Comparison of ENCODE assay signal across 9 cellular contexts in the genomic region with DNA sequence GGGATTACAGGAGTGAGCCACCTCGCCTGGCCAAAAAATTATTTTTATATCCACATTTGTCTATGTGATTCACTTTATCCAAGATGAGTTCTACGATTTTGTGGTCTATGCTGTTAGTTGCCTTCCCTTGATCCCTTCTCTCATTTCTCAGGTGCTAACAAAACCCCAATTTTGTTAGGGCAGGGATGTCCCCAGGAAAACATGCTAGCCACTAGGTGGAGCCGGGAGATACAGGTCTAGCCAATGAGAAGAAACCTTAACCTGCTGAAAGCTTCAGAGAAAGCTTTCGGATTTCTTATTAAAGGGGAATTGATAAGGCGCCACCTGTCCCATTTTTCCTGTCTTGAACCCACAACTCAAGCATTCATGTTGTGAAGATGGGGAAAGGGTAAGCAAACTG.
A peak's percentile ranks its signal among the peaks of the same experiment; 100 is the strongest.
DNase-seq lines count a peak whose midpoint lies in the region; ATAC-seq and TF ChIP-seq lines count a peak whose summit lies in the region.
"Had no signal": no experiment of that assay in that cellular context is flagged by ENCODE, and none has a peak within 500 bp of the region (broad histone marks: within the 10 kb centered on the region; RNA-seq: fewer than 3 reads in every experiment).

No MANE protein-coding gene starts in this region.

- no peaks in the 10 kb centered on the region for H3K36me3 Mint-ChIP-seq in T-cell

- no peaks in the 10 kb centered on the region for H3K79me2 ChIP-seq in osteoblast (ENCODE audit: insufficient read depth, low read length)

- POLR2A ChIA-PET in T-cell (lab: Charles Lee), result interaction anchor here in 1 of 2 donors (0.5 kb wide), 1 partner anchor 238 kb away, joined by 3 read pairs; no protein-coding TSS in a partner anchor

- peak in 2 of 4 experiments; percentile 46 to 57 for ATAC-seq in T-cell (replicated peaks in 1 of 4)
- no peak for ATAC-seq in GM19455 (IDR thresholded peaks at IDR 0.05; ENCODE audit: unreplicated experiment)

- H3K27me3 ChIP-seq in osteoblast (ENCODE audit: insufficient read depth, low read length) (no peaks in the 10 kb centered on the region), suprapubic skin (no peaks in the 10 kb centered on the region)

- H2AFZ ChIP-seq in osteoblast (ENCODE audit: low read length), result no peak overlapping the region

- no peaks in the 10 kb centered on the region for H3K36me3 ChIP-seq in osteoblast (ENCODE audit: insufficient read depth, low read length)
- H3K36me3 ChIP-seq in suprapubic skin, result no peaks in the 10 kb centered on the region

- H3K4me1 ChIP-seq in osteoblast (ENCODE audit: insufficient read depth, low read length) (no peaks in the 10 kb centered on the region), suprapubic skin (no peaks in the 10 kb centered on the region)

- H3K27ac Mint-ChIP-seq in T-cell, result no peak overlapping the region

- peaks cover 0 to 4% (median 3%) of the 10 kb centered on the region in 3 donors for H3K4me1 Mint-ChIP-seq in T-cell

- H3K9me3 Mint-ChIP-seq in T-cell, result no peaks in the 10 kb centered on the region
- H3K9me3 Mint-ChIP-seq: central memory CD8-positive, alpha-beta T cell had no signal

- no peaks in the 10 kb centered on the region for H4K20me1 ChIP-seq in osteoblast (ENCODE audit: insufficient read depth, low read length)

- H3K9me3 ChIP-seq in osteoblast (ENCODE audit: low read depth, low read length) (no peaks in the 10 kb centered on the region), suprapubic skin (no peaks in the 10 kb centered on the region)

- peak; percentile 27 for DNase-seq in activated CD4-positive, CD25-positive, alpha-beta regulatory T cell treated with anti-CD3 and anti-CD28 coated beads, Interleukin-2, amount 50 U/mL, for 16 hours (ENCODE audit: low read depth, low spot score)
- DNase-seq in activated CD4-positive, CD25-positive, alpha-beta regulatory T cell treated with anti-CD3 and anti-CD28 coated beads, Interleukin-2, amount 50 U/mL, for 72 hours, result no peak
- DNase-seq in T-cell, result peak in 29 of 34 experiments; percentile 3 to 56 (median 26)
- DNase-seq in choroid plexus epithelial cell (ENCODE audit: low read depth), result peak; percentile 35
- no peak for DNase-seq in osteoblast (ENCODE audit: insufficient read length, low spot score, missing footprints)
- no peak for DNase-seq in suprapubic skin (ENCODE audit: low spot score in 2 of 2)
- no peak for DNase-seq in Ammon's horn (ENCODE audit: low spot score)

- WGBS in suprapubic skin, result 85% methylated on average over 5 of the region's 5 CpGs

- H3K4me3 ChIP-seq in choroid plexus epithelial cell (ENCODE audit: low read depth, low read length) (no peak overlapping the region), osteoblast (ENCODE audit: insufficient read depth, low read length) (no peak overlapping the region), suprapubic skin (no peak overlapping the region)

- TF ChIP-seq CTCF in choroid plexus epithelial cell (conservative IDR thresholded peaks at IDR 0.05; ENCODE audit: low read depth, low read length) (peak; percentile 74), osteoblast (IDR thresholded peaks at IDR 0.05; ENCODE audit: extremely low read depth, low read depth, low read length) (peak; percentile 54), suprapubic skin (IDR thresholded peaks at IDR 0.05) (peak in 1 of 2 donors; percentile 44)

- TF ChIP-seq EP300 in suprapubic skin (IDR thresholded peaks at IDR 0.05), result no peak

- peaks cover 0 to 3% of the 10 kb centered on the region in 2 donors for H3K27me3 Mint-ChIP-seq in T-cell
- H3K27me3 Mint-ChIP-seq: central memory CD8-positive, alpha-beta T cell had no signal

- H3K27ac ChIP-seq in osteoblast (ENCODE audit: low read depth, low read length), result no peak overlapping the region
- no peak overlapping the region for H3K27ac ChIP-seq in suprapubic skin

- no peak overlapping the region for H3K4me3 Mint-ChIP-seq in T-cell
- H3K4me3 Mint-ChIP-seq: central memory CD8-positive, alpha-beta T cell had no signal

- H3K4me2 ChIP-seq in osteoblast (ENCODE audit: insufficient read depth, low read length), result no peak overlapping the region

- CTCF ChIA-PET in T-cell (lab: Charles Lee), result interaction anchor here in 1 of 2 donors (1.5 to 1.6 kb wide), 2 partner anchors 314 to 343 kb away, joined by 4 to 6 read pairs; no protein-coding TSS in a partner anchor

- no peak for TF ChIP-seq POLR2A in suprapubic skin (IDR thresholded peaks at IDR 0.05)

Comparison
In these comparisons a context has a peak if more than half of its experiments do, and no peak if none do; other contexts are left out.
1. DNase-seq: peak in activated CD4-positive, CD25-positive, alpha-beta regulatory T cell treated with anti-CD3 and anti-CD28 coated beads, Interleukin-2, amount 50 U/mL, for 16 hours (single experiment), T-cell (29 of 34) and choroid plexus epithelial cell (single experiment); none in activated CD4-positive, CD25-positive, alpha-beta regulatory T cell treated with anti-CD3 and anti-CD28 coated beads, Interleukin-2, amount 50 U/mL, for 72 hours (single experiment), osteoblast (single experiment), suprapubic skin (0 of 2) and Ammon's horn (single experiment).